ENCODE assay signal across 20 cellular contexts in genomic region chr6:142848969-142849368, GRCh38.
A peak's percentile ranks its signal among the peaks of the same experiment; 100 is the strongest.
DNase-seq lines count a peak whose midpoint lies in the region; ATAC-seq, FAIRE-seq and TF ChIP-seq lines count a peak whose summit lies in the region.
"Had no signal": no experiment of that assay in that cellular context is flagged by ENCODE, and none has a peak within 500 bp of the region (broad histone marks: within the 10 kb centered on the region; RNA-seq: fewer than 3 reads in every experiment).

No MANE protein-coding gene starts in this region.

- no peak overlapping the region for H3K4me3 Mint-ChIP-seq in activated CD4-positive, alpha-beta T cell treated with anti-CD3 and anti-CD28 coated beads for 36 hours
- peak overlapping the region; percentile 97 for H3K4me3 Mint-ChIP-seq in activated T-helper 17 cell treated with anti-CD3 and anti-CD28 coated beads, Interleukin-2, amount 50 U/mL, for 72 hours
- no peak overlapping the region for H3K4me3 Mint-ChIP-seq in nephron
- H3K4me3 Mint-ChIP-seq: CD14-positive monocyte had no signal

- 0 out of 2 replicates have a peak, but pooled peaks cover 4% of the 10 kb centered on the region for H3K36me3 ChIP-seq in GM23248 (ENCODE audit: low read depth)
- no peaks in the 10 kb centered on the region for H3K36me3 ChIP-seq in BE2C
- H3K36me3 ChIP-seq: upper lobe of right lung had no signal

- H3K9me3 ChIP-seq in GM23248 (ENCODE audit: low read depth) = no peaks in the 10 kb centered on the region
- no peaks in the 10 kb centered on the region for H3K9me3 ChIP-seq in BE2C
- H3K9me3 ChIP-seq: upper lobe of right lung had no signal

- peaks cover 14% of the 10 kb centered on the region for H3K36me3 Mint-ChIP-seq in activated CD4-positive, alpha-beta T cell treated with anti-CD3 and anti-CD28 coated beads for 36 hours (ENCODE audit: low read depth)
- peaks cover 37% of the 10 kb centered on the region for H3K36me3 Mint-ChIP-seq in activated T-helper 17 cell treated with anti-CD3 and anti-CD28 coated beads, Interleukin-2, amount 50 U/mL, for 72 hours (ENCODE audit: low read depth)
- no peaks in the 10 kb centered on the region for H3K36me3 Mint-ChIP-seq in nephron (ENCODE audit: low read depth)

- H3K4me1 Mint-ChIP-seq in activated CD4-positive, alpha-beta T cell treated with anti-CD3 and anti-CD28 coated beads for 36 hours = peaks cover 95% of the 10 kb centered on the region
- H3K4me1 Mint-ChIP-seq in activated T-helper 17 cell treated with anti-CD3 and anti-CD28 coated beads, Interleukin-2, amount 50 U/mL, for 72 hours = peaks cover 74% of the 10 kb centered on the region
- H3K4me1 Mint-ChIP-seq in nephron = peaks cover 90% of the 10 kb centered on the region

- DNase-seq in activated CD4-positive, alpha-beta T cell treated with anti-CD3 and anti-CD28 coated beads for 36 hours = no peak
- DNase-seq in activated CD4-positive, alpha-beta T cell treated with anti-CD3 and anti-CD28 coated beads, Interleukin-2, amount 50 U/mL, for 48 hours = no peak
- no peak for DNase-seq in GM23248
- DNase-seq in HTR-8/SVneo (ENCODE audit: insufficient read length, low spot score) = no peak
- DNase-seq in BE2C = no peak
- DNase-seq in ureter (ENCODE audit: low spot score) = no peak
- DNase-seq: 8988T; amygdala; DND-41; hypothalamus; NCI-H1930; NCI-H510A; stimulated activated CD4-positive, alpha-beta T cell treated with anti-CD3 and anti-CD28 coated beads, Interleukin-4, amount 100 ng/mL, for 1 hour; upper lobe of right lung had no signal

- no peaks in the 10 kb centered on the region for H4K20me1 ChIP-seq in GM23248 (ENCODE audit: insufficient read depth)

- ATAC-seq in activated CD4-positive, alpha-beta T cell treated with anti-CD3 and anti-CD28 coated beads for 36 hours = no peak
- no peak for ATAC-seq in activated T-helper 17 cell treated with anti-CD3 and anti-CD28 coated beads, Interleukin-2, amount 50 U/mL, for 72 hours (replicated peaks)
- ATAC-seq: SK-N-SH treated with all-trans-retinoic acid at 6 μM for 48 hours, upper lobe of right lung had no signal

- TF ChIP-seq CTCF in nephron (IDR thresholded peaks at IDR 0.05; ENCODE audit: unreplicated experiment in 3 of 3) (no peak), BE2C (IDR thresholded peaks at IDR 0.05; ENCODE audit: low read depth, low read length) (no peak)

- no peak overlapping the region for H2AFZ ChIP-seq in GM23248
- H2AFZ ChIP-seq: parathyroid adenoma had no signal

- no peak for FAIRE-seq in HTR-8/SVneo (lab: Jason Lieb, UNC)
- FAIRE-seq: endometrium had no signal

- WGBS in GM23248 (ENCODE audit: low coverage in 1 of 2, low lambda C conversion rate in 2 of 2, missing lambda C conversion rate in 2 of 2), 2 experiments = 95 to 100% methylated on average over 3 of the region's 3 CpGs

- CTCF ChIA-PET in activated CD4-positive, alpha-beta T cell treated with anti-CD3 and anti-CD28 coated beads for 36 hours (lab: Charles Lee) = interaction anchor here (0.8 to 1.7 kb wide), 6 partner anchors 25 to 89 kb away, joined by 3 to 5 read pairs (median 3); no protein-coding TSS in a partner anchor

- H3K27ac Mint-ChIP-seq in activated CD4-positive, alpha-beta T cell treated with anti-CD3 and anti-CD28 coated beads for 36 hours = peak overlapping the region; percentile 90
- peak overlapping the region; percentile 81 for H3K27ac Mint-ChIP-seq in activated T-helper 17 cell treated with anti-CD3 and anti-CD28 coated beads, Interleukin-2, amount 50 U/mL, for 72 hours
- peak overlapping the region; percentile 1 to 59 (median 4) for H3K27ac Mint-ChIP-seq in nephron
- H3K27ac Mint-ChIP-seq: CD14-positive monocyte had no signal

- no peak overlapping the region for H3K9ac ChIP-seq in GM23248
- H3K9ac ChIP-seq: parathyroid adenoma had no signal

- peaks cover 83% of the 10 kb centered on the region for H3K4me1 ChIP-seq in GM23248 (ENCODE audit: insufficient read depth)
- H3K4me1 ChIP-seq in BE2C = peaks cover 4% of the 10 kb centered on the region

- H3K4me3 ChIP-seq in GM23248 = no peak overlapping the region
- no peak overlapping the region for H3K4me3 ChIP-seq in BE2C (ENCODE audit: low read depth, low read length)
- H3K4me3 ChIP-seq: upper lobe of right lung had no signal

- POLR2A ChIA-PET in activated CD4-positive, alpha-beta T cell treated with anti-CD3 and anti-CD28 coated beads for 36 hours (lab: Charles Lee) = interaction anchor here (0.6 kb wide), 1 partner anchor 287 kb away, joined by 4 read pairs; no protein-coding TSS in a partner anchor

- H3K27me3 ChIP-seq in GM23248 (replicated peaks; ENCODE audit: insufficient read depth) (no peaks in the 10 kb centered on the region), BE2C (no peaks in the 10 kb centered on the region; the same call in 1 of the 2 replicates)
- H3K27me3 ChIP-seq: upper lobe of right lung had no signal

- H3K4me2 ChIP-seq in GM23248 (ENCODE audit: unreplicated experiment) = no peak overlapping the region

- in situ Hi-C loops in GM23248 (cut with MboI) = no loop called here

- no peaks in the 10 kb centered on the region for H3K9me3 Mint-ChIP-seq in activated CD4-positive, alpha-beta T cell treated with anti-CD3 and anti-CD28 coated beads for 36 hours (ENCODE audit: low read depth)
- H3K9me3 Mint-ChIP-seq in activated T-helper 17 cell treated with anti-CD3 and anti-CD28 coated beads, Interleukin-2, amount 50 U/mL, for 72 hours = no peaks in the 10 kb centered on the region
- H3K9me3 Mint-ChIP-seq in nephron = no peaks in the 10 kb centered on the region

- no peaks in the 10 kb centered on the region; the same call in 1 of the 2 replicates for H3K9me2 ChIP-seq in GM23248 (ENCODE audit: insufficient read depth)

- intact Hi-C loops in activated CD4-positive, alpha-beta T cell treated with anti-CD3 and anti-CD28 coated beads for 36 hours (cut with DNase I, micrococcal nuclease) = no loop called here

- H3K27me3 Mint-ChIP-seq in activated CD4-positive, alpha-beta T cell treated with anti-CD3 and anti-CD28 coated beads for 36 hours = no peaks in the 10 kb centered on the region
- no peaks in the 10 kb centered on the region for H3K27me3 Mint-ChIP-seq in activated T-helper 17 cell treated with anti-CD3 and anti-CD28 coated beads, Interleukin-2, amount 50 U/mL, for 72 hours
- H3K27me3 Mint-ChIP-seq in nephron (ENCODE audit: low read depth) = no peaks in the 10 kb centered on the region

- peak overlapping the region; percentile 82; the same call in 1 of the 2 replicates for H3K27ac ChIP-seq in GM23248
- H3K27ac ChIP-seq: parathyroid adenoma, upper lobe of right lung had no signal

- H3K79me2 ChIP-seq in GM23248 (ENCODE audit: insufficient read depth) = peaks cover 93% of the 10 kb centered on the region

- peaks cover 73% of the 10 kb centered on the region for H3F3A ChIP-seq in GM23248 (ENCODE audit: insufficient read depth)

Comparison
In these comparisons a context has a peak if more than half of its experiments do, and no peak if none do; other contexts are left out.
1. H3K27ac Mint-ChIP-seq: peak in every context shown above with its lines; median percentile 90 in activated CD4-positive, alpha-beta T cell treated with anti-CD3 and anti-CD28 coated beads for 36 hours; 81 in activated T-helper 17 cell treated with anti-CD3 and anti-CD28 coated beads, Interleukin-2, amount 50 U/mL, for 72 hours; 4 in nephron.